In genomic region chr6:41942045-41942851, GRCh38 we compare ENCODE assay signal across 8 cellular contexts. TPM values are rescaled to one million over a fixed set of nuclear protein-coding genes. Genes with fewer than 3 reads are reported as not detected.
DNase-seq lines count a peak whose midpoint lies in the region; ATAC-seq, FAIRE-seq and TF ChIP-seq lines count a peak whose summit lies in the region.

No MANE protein-coding gene starts in this region.

- no peak for FAIRE-seq in D721Med (lab: Jason Lieb, UNC)

- no peaks in the 10 kb centered on the region for H3K27me3 Mint-ChIP-seq in stimulated activated naive B cell treated with anti-CD40 and anti-IgM and Interleukin-4, amounts not matched to agents 10 μg/mL and 1 μg/mL and 100 μg/mL, for 72 hours

- peaks cover under 1 to 1% of the 10 kb centered on the region in 2 donors for H3K9me3 Mint-ChIP-seq in activated naive CD4-positive, alpha-beta T cell treated with anti-CD3 and anti-CD28 coated beads, Interleukin-2, amount 50 U/mL, for 72 hours
- H3K9me3 Mint-ChIP-seq in stimulated activated naive B cell treated with anti-CD40 and anti-IgM and Interleukin-4, amounts not matched to agents 10 μg/mL and 1 μg/mL and 100 μg/mL, for 72 hours, result no peaks in the 10 kb centered on the region

- no peak for TF ChIP-seq CTCF in D721Med (IDR thresholded peaks at IDR 0.05; ENCODE audit: insufficient read depth, missing control alignments)

- DNase-seq in Caki2 (ENCODE audit: low read depth) (peak; percentile 53), ecto neural progenitor cell (ENCODE audit: low spot score) (no peak), D721Med (ENCODE audit: insufficient read length, low spot score) (no peak)
- no peak for DNase-seq in activated naive CD4-positive, alpha-beta T cell treated with anti-CD3 and anti-CD28 coated beads, Interleukin-2, amount 50 U/mL, for 72 hours (ENCODE audit: low spot score in 2 of 2)
- DNase-seq in stimulated activated naive B cell treated with anti-CD40 and anti-IgM and Interleukin-4, amounts not matched to agents 10 μg/mL and 1 μg/mL and 100 μg/mL, for 72 hours, result no peak
- no peak for DNase-seq in stimulated activated CD4-positive, alpha-beta T cell treated with anti-CD3 and anti-CD28 coated beads, Interleukin-12 subunit alpha, Interleukin-12 subunit beta, amount 100 ng/mL, for 4 hours

- no peaks in the 10 kb centered on the region for H3K36me3 ChIP-seq in iPS-18a (ENCODE audit: control insufficient read depth, low read depth, low read length)

- peak overlapping the region; percentile 53 for H3K4me3 ChIP-seq in iPS-18a (ENCODE audit: low read length)

- peaks cover 27 to 45% of the 10 kb centered on the region in 2 donors for H3K4me1 Mint-ChIP-seq in stimulated activated naive B cell treated with anti-CD40 and anti-IgM and Interleukin-4, amounts not matched to agents 10 μg/mL and 1 μg/mL and 100 μg/mL, for 72 hours

- peak overlapping the region; percentile 94 to 98 for H3K4me3 Mint-ChIP-seq in stimulated activated naive B cell treated with anti-CD40 and anti-IgM and Interleukin-4, amounts not matched to agents 10 μg/mL and 1 μg/mL and 100 μg/mL, for 72 hours

- in situ Hi-C loops in Caki2 (cut with HindIII; ENCODE audit: low pct_unique_long_range_greater_than_20kb, low sequenced_read_pairs), result loop anchor here (25.0 kb wide), 1 partner anchor 95 kb away; no protein-coding TSS in a partner anchor

- peaks cover 41 to 43% of the 10 kb centered on the region in 2 donors for H3K36me3 Mint-ChIP-seq in activated naive CD4-positive, alpha-beta T cell treated with anti-CD3 and anti-CD28 coated beads, Interleukin-2, amount 50 U/mL, for 72 hours
- H3K36me3 Mint-ChIP-seq in stimulated activated naive B cell treated with anti-CD40 and anti-IgM and Interleukin-4, amounts not matched to agents 10 μg/mL and 1 μg/mL and 100 μg/mL, for 72 hours, result peaks cover 19 to 27% of the 10 kb centered on the region in 2 donors

- no peak overlapping the region for H3K27ac ChIP-seq in iPS-18a (ENCODE audit: low read length)

- H3K4me1 ChIP-seq in iPS-18a (ENCODE audit: control insufficient read depth, low read depth, low read length), result peaks cover 28% of the 10 kb centered on the region

- H3K9ac ChIP-seq in iPS-18a (ENCODE audit: low read length), result no peak overlapping the region

- H3K27ac Mint-ChIP-seq in activated naive CD4-positive, alpha-beta T cell treated with anti-CD3 and anti-CD28 coated beads, Interleukin-2, amount 50 U/mL, for 72 hours, result peak overlapping the region; percentile 79 to 95
- peak overlapping the region; percentile 73 for H3K27ac Mint-ChIP-seq in stimulated activated naive B cell treated with anti-CD40 and anti-IgM and Interleukin-4, amounts not matched to agents 10 μg/mL and 1 μg/mL and 100 μg/mL, for 72 hours

- ATAC-seq in HG03175 (IDR thresholded peaks at IDR 0.05; ENCODE audit: unreplicated experiment), result peak; percentile 15
- peak; percentile 54 to 60 for ATAC-seq in activated naive CD4-positive, alpha-beta T cell treated with anti-CD3 and anti-CD28 coated beads, Interleukin-2, amount 50 U/mL, for 72 hours
- peak; percentile 32 to 40 for ATAC-seq in stimulated activated naive B cell treated with anti-CD40 and anti-IgM and Interleukin-4, amounts not matched to agents 10 μg/mL and 1 μg/mL and 100 μg/mL, for 72 hours (replicated peaks)

- no peaks in the 10 kb centered on the region for H3K9me3 ChIP-seq in iPS-18a (ENCODE audit: control insufficient read depth, low read depth, low read length)

- H3K27me3 ChIP-seq in iPS-18a (ENCODE audit: control insufficient read depth, insufficient read depth, low read length), result peaks cover 6% of the 10 kb centered on the region

RNA-seq across cellular contexts. Expression of gene CCND3, which starts 0.6 kb away (rescaled TPM):
- 209 and 278 TPM in 2 replicates for total RNA-seq in Caki2 (2014; rRNA removed; shearing (Covaris generic); ENCODE audit: low replicate concordance)
- total RNA-seq in activated naive CD4-positive, alpha-beta T cell treated with anti-CD3 and anti-CD28 coated beads, Interleukin-2, amount 50 U/mL, for 72 hours, result 100 to 1,000 TPM; 610 to 723 TPM

RNA-seq across cellular contexts. Expression of gene BYSL, which starts 20.9 kb away (rescaled TPM):
- 139 and 161 TPM in 2 replicates for total RNA-seq in Caki2 (2014; rRNA removed; shearing (Covaris generic); ENCODE audit: low replicate concordance)
- total RNA-seq in activated naive CD4-positive, alpha-beta T cell treated with anti-CD3 and anti-CD28 coated beads, Interleukin-2, amount 50 U/mL, for 72 hours, result 10 to 100 TPM; 38.1 to 47.6 TPM

RNA-seq across cellular contexts. Expression of gene MED20, which starts 21.3 kb away (rescaled TPM):
- total RNA-seq in Caki2 (2014; rRNA removed; shearing (Covaris generic); ENCODE audit: low replicate concordance), result 24.5 and 37.1 TPM in 2 replicates
- total RNA-seq in activated naive CD4-positive, alpha-beta T cell treated with anti-CD3 and anti-CD28 coated beads, Interleukin-2, amount 50 U/mL, for 72 hours, result 10 to 100 TPM; 18.5 to 24.2 TPM

RNA-seq across cellular contexts. Expression of gene USP49, which starts 47.1 kb away (rescaled TPM):
- 1.6 and 3.1 TPM in 2 replicates for total RNA-seq in Caki2 (2014; rRNA removed; shearing (Covaris generic); ENCODE audit: low replicate concordance)
- 10 to 100 TPM in 1 of 2 donors, 1 to 10 TPM in 1; 8.3 to 16.7 TPM for total RNA-seq in activated naive CD4-positive, alpha-beta T cell treated with anti-CD3 and anti-CD28 coated beads, Interleukin-2, amount 50 U/mL, for 72 hours
